In genomic region chr15:101877649-101878048, GRCh38 we compare ENCODE assay signal across 8 cellular contexts.
A peak's percentile ranks its signal among the peaks of the same experiment; 100 is the strongest.
DNase-seq lines count a peak whose midpoint lies in the region; ATAC-seq, FAIRE-seq and TF ChIP-seq lines count a peak whose summit lies in the region.
"Not testable (repeated sequence)": the region's sequence is repeated elsewhere in the genome, so short reads cannot be mapped to it uniquely, and the experiment has no call there.

No MANE protein-coding gene starts in this region.

- H3K27ac Mint-ChIP-seq in MCF 10A (ENCODE audit: low read depth, unreplicated experiment) = not testable (repeated sequence)

- not testable (repeated sequence) for H2BK15ac ChIP-seq in IMR-90 (ENCODE audit: low read depth, low read length)

- H4K91ac ChIP-seq in IMR-90 (ENCODE audit: insufficient read depth, low read depth, low read length) = not testable (repeated sequence)

- not testable (repeated sequence) for H3K36me3 ChIP-seq in IMR-90 (ENCODE audit: control insufficient read depth, insufficient read depth, low read length); RWPE2 (ENCODE audit: low read depth); fibroblast of lung (ENCODE audit: control insufficient read depth, insufficient read depth, low read length); hepatocyte (replicated peaks; ENCODE audit: insufficient read depth, low read depth); osteoblast (ENCODE audit: insufficient read depth, low read length)

- 0% methylated on average over 3 of the region's 3 CpGs for WGBS in A549 (ENCODE audit: missing lambda C conversion rate)
- WGBS in IMR-90 (ENCODE audit: extremely low coverage in 2 of 2, insufficient read length in 1 of 2), 2 experiments = no CpG with 5 or more reads among the region's 3 CpGs
- 7% methylated on average over 3 of the region's 3 CpGs for WGBS in hepatocyte (ENCODE audit: low lambda C conversion rate, missing lambda C conversion rate)

- H3K9me2 ChIP-seq in hepatocyte (replicated peaks; ENCODE audit: insufficient read depth) = not testable (repeated sequence)

- TF ChIP-seq POLR2A in A549 (IDR thresholded peaks at IDR 0.05; ENCODE audit: low read length); IMR-90 (IDR thresholded peaks at IDR 0.05; ENCODE audit: low read depth, low read length): not testable (repeated sequence)

- POLR2A ChIA-PET in A549 (lab: Yijun Ruan, JAX); IMR-90 (lab: Charles Lee; ENCODE audit: unreplicated experiment); MCF 10A (lab: Yijun Ruan, JAX): not testable (repeated sequence)

- intact Hi-C loops in IMR-90 (cut with micrococcal nuclease); MCF 10A (cut with micrococcal nuclease): not testable (repeated sequence)

- H4K8ac ChIP-seq in IMR-90 (ENCODE audit: low read depth in 2 of 2, low read length in 2 of 2) = not testable (repeated sequence)

- not testable (repeated sequence) for H2AFZ ChIP-seq in IMR-90 (replicated peaks; ENCODE audit: low read length, poor library complexity); fibroblast of lung (ENCODE audit: low read length); hepatocyte; osteoblast (ENCODE audit: low read length)

- CTCF ChIA-PET in A549 (lab: Yijun Ruan, JAX); IMR-90 (lab: Yijun Ruan, JAX); MCF 10A (lab: Yijun Ruan, JAX): not testable (repeated sequence)

- H3K4me2 ChIP-seq in A549; IMR-90 (ENCODE audit: low read depth, low read length); fibroblast of lung (ENCODE audit: extremely low read depth, insufficient read depth, low read length); hepatocyte; osteoblast (ENCODE audit: insufficient read depth, low read length): not testable (repeated sequence)

- H3K27me3 ChIP-seq in IMR-90 (ENCODE audit: control insufficient read depth, insufficient read depth, low read length); RWPE2 (ENCODE audit: insufficient read depth, poor library complexity, severe bottlenecking); fibroblast of lung (ENCODE audit: control insufficient read depth, insufficient read depth, low read length); hepatocyte; osteoblast (ENCODE audit: insufficient read depth, low read length): not testable (repeated sequence)

- not testable (repeated sequence) for H3K9ac ChIP-seq in IMR-90 (ENCODE audit: low read depth, low read length); fibroblast of lung (ENCODE audit: insufficient read depth, low read length)

- not testable (repeated sequence) for H4K5ac ChIP-seq in IMR-90 (ENCODE audit: low read depth, low read length)

- H3K4me1 Mint-ChIP-seq in MCF 10A (ENCODE audit: insufficient read depth, unreplicated experiment) = not testable (repeated sequence)

- H2BK5ac ChIP-seq in IMR-90 (ENCODE audit: low read depth, low read length, poor library complexity, severe bottlenecking) = not testable (repeated sequence)

- H2AK5ac ChIP-seq in IMR-90 (ENCODE audit: low read depth, low read length) = not testable (repeated sequence)

- TF ChIP-seq CTCF in A549 (IDR thresholded peaks at IDR 0.05) (peak; percentile 35), IMR-90 (conservative IDR thresholded peaks at IDR 0.05; ENCODE audit: low read depth, low read length) (peak; percentile 40), RWPE2 (IDR thresholded peaks at IDR 0.05; ENCODE audit: poor library complexity, severe bottlenecking) (peak; percentile 63), MCF 10A (IDR thresholded peaks at IDR 0.05; ENCODE audit: unreplicated experiment) (peak; percentile 29), fibroblast of lung (conservative IDR thresholded peaks at IDR 0.05 in 1 of 2, IDR thresholded peaks at IDR 0.05 in 1 of 2; ENCODE audit: low read depth in 1 of 2, low read length in 2 of 2) (peak; percentile 11 to 18), hepatocyte (IDR thresholded peaks at IDR 0.05; ENCODE audit: poor library complexity) (peak; percentile 55), osteoblast (IDR thresholded peaks at IDR 0.05; ENCODE audit: extremely low read depth, low read depth, low read length) (peak; percentile 26)

- not testable (repeated sequence) for H3K9me3 ChIP-seq in A549; IMR-90 (ENCODE audit: control insufficient read depth, insufficient read depth, low read length); RWPE2 (ENCODE audit: severe bottlenecking); fibroblast of lung (ENCODE audit: control insufficient read depth, insufficient read depth, low read depth, low read length); hepatocyte (ENCODE audit: low read depth); osteoblast (ENCODE audit: low read depth, low read length)

- not testable (repeated sequence) for H2BK120ac ChIP-seq in IMR-90 (ENCODE audit: low read depth, low read length)

- not testable (repeated sequence) for H3K18ac ChIP-seq in IMR-90 (ENCODE audit: low read depth, low read length)

- H3K9me3 Mint-ChIP-seq in MCF 10A (ENCODE audit: unreplicated experiment) = not testable (repeated sequence)

- not testable (repeated sequence) for H3K79me1 ChIP-seq in IMR-90 (ENCODE audit: low read depth in 1 of 2, low read length in 2 of 2)

- H3K23ac ChIP-seq in IMR-90 (ENCODE audit: low read depth, low read length) = not testable (repeated sequence)

- ATAC-seq in A549; IMR-90 (ENCODE audit: low read depth); RWPE2 (ENCODE audit: low read depth): not testable (repeated sequence)

- H3K27me3 Mint-ChIP-seq in MCF 10A (ENCODE audit: insufficient read depth, unreplicated experiment) = peaks cover 15% of the 10 kb centered on the region

- H3K79me2 ChIP-seq in fibroblast of lung (ENCODE audit: control insufficient read depth, insufficient read depth, low read length); hepatocyte; osteoblast (ENCODE audit: insufficient read depth, low read length): not testable (repeated sequence)

- H3K4ac ChIP-seq in IMR-90 (ENCODE audit: low read depth, low read length) = not testable (repeated sequence)

- H3K9me1 ChIP-seq in IMR-90 (ENCODE audit: insufficient read depth, low read length) = not testable (repeated sequence)

- not testable (repeated sequence) for H3K27ac ChIP-seq in A549; IMR-90 (ENCODE audit: insufficient read depth, low read length); RWPE2 (ENCODE audit: poor library complexity, severe bottlenecking); fibroblast of lung (ENCODE audit: insufficient read depth, low read length); hepatocyte; osteoblast (ENCODE audit: low read depth, low read length)

- FAIRE-seq in A549 (lab: Jason Lieb, UNC) = not testable (repeated sequence)

- H3K36me3 Mint-ChIP-seq in MCF 10A (ENCODE audit: insufficient read depth, unreplicated experiment) = not testable (repeated sequence)

- H3K56ac ChIP-seq in IMR-90 (ENCODE audit: extremely low read depth, insufficient read depth, low read length) = not testable (repeated sequence)

- H4K20me1 ChIP-seq in IMR-90 (ENCODE audit: insufficient read depth, low read length); fibroblast of lung (ENCODE audit: control insufficient read depth, extremely low read depth, insufficient read depth, low read length); hepatocyte (ENCODE audit: insufficient read depth, poor library complexity, severe bottlenecking); osteoblast (ENCODE audit: insufficient read depth, low read length): not testable (repeated sequence)

- H3K4me3 Mint-ChIP-seq in MCF 10A (ENCODE audit: unreplicated experiment) = not testable (repeated sequence)

- BruUV-seq in IMR-90 (replicated peaks; lab: Mats Ljungman, UMichigan); MCF 10A (replicated peaks; lab: Mats Ljungman, UMichigan): not testable (repeated sequence)

- not testable (repeated sequence) for H2BK20ac ChIP-seq in IMR-90 (ENCODE audit: low read depth, low read length)

- not testable (repeated sequence) for H3K14ac ChIP-seq in IMR-90 (replicated peaks; ENCODE audit: low read depth, low read length)

- in situ Hi-C loops in IMR-90 (cut with MboI; ENCODE audit: low sequenced_read_pairs) = not testable (repeated sequence)

- H3K4me1 ChIP-seq in A549; IMR-90 (ENCODE audit: control insufficient read depth, insufficient read depth, low read length); RWPE2 (ENCODE audit: insufficient read depth, poor library complexity, severe bottlenecking); fibroblast of lung (ENCODE audit: control insufficient read depth, extremely low read depth, insufficient read depth, low read length); hepatocyte (ENCODE audit: insufficient read depth); osteoblast (ENCODE audit: insufficient read depth, low read length): not testable (repeated sequence)

- TF ChIP-seq RAD21 in A549 (conservative IDR thresholded peaks at IDR 0.05 in 1 of 2, IDR thresholded peaks at IDR 0.05 in 1 of 2) (peak; percentile 46 to 47), IMR-90 (IDR thresholded peaks at IDR 0.05; ENCODE audit: low read length) (peak; percentile 49)

- DNase-seq in A549 (ENCODE audit: low read depth in 1 of 2, low spot score in 1 of 2); IMR-90; RWPE2 (ENCODE audit: low spot score); MCF 10A (ENCODE audit: unreplicated experiment); hepatocyte (ENCODE audit: low spot score); osteoblast (ENCODE audit: insufficient read length, low spot score, missing footprints): not testable (repeated sequence)
- peak; percentile 22 for DNase-seq in DMS53 (lab: John Stamatoyannopoulos, UW)
- DNase-seq in fibroblast of lung (ENCODE audit: low read depth in 2 of 2) = peak; percentile 1 to 4

- TF ChIP-seq EP300 in A549 (IDR thresholded peaks at IDR 0.05) = not testable (repeated sequence)

- dilution Hi-C loops in IMR-90 (cut with HindIII; ENCODE audit: low sequenced_read_pairs, unreplicated experiment) = not testable (repeated sequence)

- not testable (repeated sequence) for H2AK9ac ChIP-seq in IMR-90 (replicated peaks; ENCODE audit: low read depth, low read length, poor library complexity)

- not testable (repeated sequence) for H3K4me3 ChIP-seq in A549; IMR-90 (ENCODE audit: insufficient read depth, low read depth, low read length); RWPE2 (ENCODE audit: severe bottlenecking); fibroblast of lung (replicated peaks in 1 of 4; ENCODE audit: control extremely low read depth in 1 of 4, insufficient read depth in 1 of 4, low read depth in 3 of 4, low read length in 4 of 4); hepatocyte; osteoblast (ENCODE audit: insufficient read depth, low read length)
